12 cellular contexts compared by ENCODE assay signal in the genomic region with DNA sequence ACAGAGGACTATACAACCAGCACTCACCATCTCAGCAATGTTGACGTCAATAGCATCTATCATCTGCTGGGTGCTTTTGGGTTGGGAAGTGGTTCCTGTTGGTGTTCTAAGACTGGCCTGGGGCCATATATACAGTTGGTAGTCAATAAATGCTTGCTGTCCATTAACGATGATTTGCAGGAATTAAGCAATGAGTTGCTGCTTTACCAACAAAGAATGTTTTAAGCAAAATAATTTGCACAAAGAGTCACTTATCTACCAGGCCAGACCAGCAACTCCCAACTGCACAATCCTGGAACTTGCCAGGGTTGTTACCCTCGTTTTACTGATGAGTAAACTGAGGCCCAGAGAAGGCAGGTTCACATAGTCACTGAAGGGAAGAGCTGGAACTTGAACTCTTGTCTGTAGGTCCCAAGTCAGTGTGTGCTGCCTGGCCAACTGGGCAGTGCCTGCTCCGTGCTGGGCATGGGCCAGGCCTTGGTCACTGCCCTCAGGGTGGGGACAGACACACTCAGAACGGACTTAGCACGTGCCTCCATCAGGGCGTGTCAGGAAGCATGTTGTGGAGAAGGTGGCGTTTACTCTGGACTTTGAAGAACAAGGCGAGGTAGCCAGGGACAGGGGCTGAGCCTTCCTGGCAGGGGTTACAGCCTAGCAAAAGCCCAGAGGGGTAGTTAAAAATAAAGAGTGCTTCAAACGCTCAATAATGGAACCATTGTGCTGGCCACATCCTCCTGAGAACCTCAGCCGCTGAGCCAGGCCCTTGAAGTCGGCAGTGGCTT. TPM values are rescaled to one million over a fixed set of nuclear protein-coding genes. Genes with fewer than 3 reads are reported as not detected.
DNase-seq lines count a peak whose midpoint lies in the region; FAIRE-seq and TF ChIP-seq lines count a peak whose summit lies in the region.
"Had no signal": no experiment of that assay in that cellular context is flagged by ENCODE, and none has a peak within 500 bp of the region (broad histone marks: within the 10 kb centered on the region; RNA-seq: fewer than 3 reads in every experiment).

No MANE protein-coding gene starts in this region.

- peak; percentile 47 for FAIRE-seq in GM18507 (lab: Jason Lieb, UNC)

- TF ChIP-seq CTCF in brain (conservative IDR thresholded peaks at IDR 0.05) = no peak

- H3K9me3 Mint-ChIP-seq in brain = peaks cover 0 to 6% (median 0%) of the 10 kb centered on the region in 5 experiments

- peak overlapping the region; percentile 93 for H3K9ac ChIP-seq in mucosa of stomach (ENCODE audit: low read length)

- peaks cover 49% of the 10 kb centered on the region for H3K4me1 ChIP-seq in mucosa of stomach (ENCODE audit: control insufficient read depth, insufficient read depth, low read length)
- H3K4me1 ChIP-seq: gastrocnemius medialis had no signal

- peak overlapping the region in 4 of 5 experiments; percentile 10 to 85 (median 54) for H3K4me3 Mint-ChIP-seq in brain

- H3K27me3 Mint-ChIP-seq in brain = peaks cover 4% of the 10 kb centered on the region

- no peaks in the 10 kb centered on the region for H3K9me3 ChIP-seq in mucosa of stomach (ENCODE audit: control insufficient read depth, low read length)
- H3K9me3 ChIP-seq: gastrocnemius medialis, HAP-1 had no signal

- H3K27me3 ChIP-seq in mucosa of stomach (ENCODE audit: control insufficient read depth, insufficient read depth, low read length) = no peaks in the 10 kb centered on the region
- H3K27me3 ChIP-seq: brain microvascular endothelial cell had no signal

- H3K4me1 Mint-ChIP-seq in brain = peaks cover 21% of the 10 kb centered on the region

- peaks cover 7% of the 10 kb centered on the region for H3K36me3 ChIP-seq in mucosa of stomach (ENCODE audit: control insufficient read depth, insufficient read depth, low read length)
- H3K36me3 ChIP-seq: brain microvascular endothelial cell, gastrocnemius medialis, HAP-1 had no signal

- no peak overlapping the region for H3K4me3 ChIP-seq in mucosa of stomach (ENCODE audit: low read length)
- H3K4me3 ChIP-seq: gastrocnemius medialis, HAP-1 had no signal

- peaks cover 13% of the 10 kb centered on the region for H3K36me3 Mint-ChIP-seq in brain

- DNase-seq in A172 (ENCODE audit: low spot score) (peak; percentile 24), GM18507 (ENCODE audit: extremely low spot score, insufficient read length, low read depth) (no peak), NOMO-1 (lab: John Stamatoyannopoulos, UW; ENCODE audit: unreplicated experiment in 2 of 2) (no peak), iPS-NIHi11 (ENCODE audit: low spot score) (no peak), NOMO-1 treated with DMSO at 0.1 percent for 48 hours (lab: John Stamatoyannopoulos, UW; ENCODE audit: unreplicated experiment) (no peak), SHP77 treated with DMSO at 0.1 percent for 48 hours (lab: John Stamatoyannopoulos, UW) (no peak)
- DNase-seq: brain microvascular endothelial cell, gastrocnemius medialis, NCI-H1694 treated with DMSO at 0.1 percent for 48 hours had no signal

- H3K27ac Mint-ChIP-seq in brain = peak overlapping the region in 3 of 5 experiments; percentile 69 to 88 (median 74)

RNA-seq across cellular contexts. Expression of a gene that starts 2.5 kb away (rescaled TPM):
- 15.3 and 17.8 TPM in 2 replicates for total RNA-seq in A172 (2014; rRNA removed; shearing (Covaris generic))
- 60.3 TPM for polyA plus RNA-seq in brain (ENCODE audit: insufficient read depth, low read depth, low replicate concordance)

RNA-seq across cellular contexts. Expression of a gene that starts 53.9 kb away (rescaled TPM):
- total RNA-seq in A172 (2014; rRNA removed; shearing (Covaris generic)) = 11.8 and 15.7 TPM in 2 replicates
- 164 TPM for polyA plus RNA-seq in brain (ENCODE audit: insufficient read depth, low read depth, low replicate concordance)
